8 cellular contexts compared by ENCODE assay signal in genomic region chr5:139646912-139647391, GRCh38. TPM values are rescaled to one million over a fixed set of nuclear protein-coding genes. Genes with fewer than 3 reads are reported as not detected.
A peak's percentile ranks its signal among the peaks of the same experiment; 100 is the strongest.
DNase-seq lines count a peak whose midpoint lies in the region; ATAC-seq and TF ChIP-seq lines count a peak whose summit lies in the region.

No MANE protein-coding gene starts in this region.

- peaks cover 32% of the 10 kb centered on the region for H3K4me1 Mint-ChIP-seq in activated T-cell treated with anti-CD3 and anti-CD28 coated beads, Interleukin-2, amount 50 U/mL, for 4 hours (ENCODE audit: low read depth)
- peaks cover 27% of the 10 kb centered on the region for H3K4me1 Mint-ChIP-seq in activated T-cell treated with anti-CD3 and anti-CD28 coated beads, Interleukin-2, amount 50 U/mL, for 72 hours (ENCODE audit: low read depth)

- H3K4me1 ChIP-seq in transverse colon = peaks cover 21 to 76% (median 64%) of the 10 kb centered on the region in 4 donors

- intact Hi-C loops in transverse colon (cut with DNase I; ENCODE audit: low total_unique reads) = no loop called here

- DNase-seq in activated T-cell treated with anti-CD3 and anti-CD28 coated beads, Interleukin-2, amount 50 U/mL, for 4 hours = no peak
- DNase-seq in activated T-cell treated with anti-CD3 and anti-CD28 coated beads, Interleukin-2, amount 50 U/mL, for 72 hours = no peak
- peak; percentile 14 for DNase-seq in astrocyte of the hippocampus (ENCODE audit: low read depth, low spot score)
- DNase-seq in medulla oblongata (ENCODE audit: extremely low spot score) = peak; percentile 41
- DNase-seq in transverse colon = peak; percentile 26
- DNase-seq in COLO829 (ENCODE audit: low spot score) = no peak
- DNase-seq in NCI-H2107 (lab: John Stamatoyannopoulos, UW) = no peak
- DNase-seq in HCEC 1CT = no peak

- in situ Hi-C loops in transverse colon (cut with MboI; ENCODE audit: low pct_ligation_motif_present in 1 of 4, low pct_unique_long_range_greater_than_20kb in 1 of 4, low sequenced_read_pairs in 3 of 4) = loop anchor here in 2 of 4 donors (10.0 to 25.0 kb wide), 2 partner anchors 48 to 115 kb away; no protein-coding TSS in a partner anchor

- H3K27me3 Mint-ChIP-seq in activated T-cell treated with anti-CD3 and anti-CD28 coated beads, Interleukin-2, amount 50 U/mL, for 4 hours (ENCODE audit: low read depth) = peaks cover 45% of the 10 kb centered on the region
- H3K27me3 Mint-ChIP-seq in activated T-cell treated with anti-CD3 and anti-CD28 coated beads, Interleukin-2, amount 50 U/mL, for 72 hours (ENCODE audit: low read depth) = peaks cover 57% of the 10 kb centered on the region

- no peaks in the 10 kb centered on the region for H3K36me3 Mint-ChIP-seq in activated T-cell treated with anti-CD3 and anti-CD28 coated beads, Interleukin-2, amount 50 U/mL, for 4 hours (ENCODE audit: insufficient read depth)
- H3K36me3 Mint-ChIP-seq in activated T-cell treated with anti-CD3 and anti-CD28 coated beads, Interleukin-2, amount 50 U/mL, for 72 hours (ENCODE audit: insufficient read depth in 2 of 2) = peaks cover 0 to 1% of the 10 kb centered on the region in 2 donors

- no peaks in the 10 kb centered on the region for H3K9me3 Mint-ChIP-seq in activated T-cell treated with anti-CD3 and anti-CD28 coated beads, Interleukin-2, amount 50 U/mL, for 4 hours
- H3K9me3 Mint-ChIP-seq in activated T-cell treated with anti-CD3 and anti-CD28 coated beads, Interleukin-2, amount 50 U/mL, for 72 hours = no peaks in the 10 kb centered on the region

- no peak for ATAC-seq in activated T-cell treated with anti-CD3 and anti-CD28 coated beads, Interleukin-2, amount 50 U/mL, for 4 hours
- no peak for ATAC-seq in activated T-cell treated with anti-CD3 and anti-CD28 coated beads, Interleukin-2, amount 50 U/mL, for 72 hours (replicated peaks in 1 of 2)

- no peak for TF ChIP-seq POLR2A in transverse colon (IDR thresholded peaks at IDR 0.05)

- TF ChIP-seq EP300 in transverse colon (IDR thresholded peaks at IDR 0.05; ENCODE audit: low read depth) = no peak

- peak overlapping the region in 1 of 4 donors; percentile 93 for H3K4me3 ChIP-seq in transverse colon

- WGBS in transverse colon (ENCODE audit: low coverage in 1 of 2), 2 donors = 10 to 62% methylated on average over 2 to 23 of the region's 23 CpGs

- no peak for TF ChIP-seq CTCF in transverse colon (IDR thresholded peaks at IDR 0.05)

- H3K27me3 ChIP-seq in transverse colon = no peaks in the 10 kb centered on the region

- no peak overlapping the region for H3K27ac ChIP-seq in transverse colon

- H3K9me3 ChIP-seq in transverse colon = no peaks in the 10 kb centered on the region

- no peak overlapping the region for H3K27ac Mint-ChIP-seq in activated T-cell treated with anti-CD3 and anti-CD28 coated beads, Interleukin-2, amount 50 U/mL, for 72 hours

- H3K4me3 Mint-ChIP-seq in activated T-cell treated with anti-CD3 and anti-CD28 coated beads, Interleukin-2, amount 50 U/mL, for 4 hours = peak overlapping the region; percentile 67
- peak overlapping the region in 1 of 2 donors; percentile 43 for H3K4me3 Mint-ChIP-seq in activated T-cell treated with anti-CD3 and anti-CD28 coated beads, Interleukin-2, amount 50 U/mL, for 72 hours

- no peaks in the 10 kb centered on the region for H3K36me3 ChIP-seq in transverse colon

RNA-seq across cellular contexts. Expression of gene CXXC5, which starts 1.2 kb away (rescaled TPM):
- total RNA-seq in activated T-cell treated with anti-CD3 and anti-CD28 coated beads, Interleukin-2, amount 50 U/mL, for 4 hours = 1 to 10 TPM; 1.2 to 3.3 (median 1.4) TPM
- 1 to 10 TPM; 1.2 to 1.9 TPM for total RNA-seq in activated T-cell treated with anti-CD3 and anti-CD28 coated beads, Interleukin-2, amount 50 U/mL, for 72 hours
- 10 to 100 TPM; 26.5 to 50.7 (median 36.2) TPM for total RNA-seq in transverse colon

Comparison
In these comparisons a context has a peak if more than half of its experiments do, and no peak if none do; other contexts are left out.
1. DNase-seq: peak in astrocyte of the hippocampus (single experiment), medulla oblongata (single experiment) and transverse colon (single experiment); none in activated T-cell treated with anti-CD3 and anti-CD28 coated beads, Interleukin-2, amount 50 U/mL, for 4 hours (single experiment), activated T-cell treated with anti-CD3 and anti-CD28 coated beads, Interleukin-2, amount 50 U/mL, for 72 hours (0 of 2), COLO829 (single experiment), NCI-H2107 (single experiment) and HCEC 1CT (single experiment).
2. RNA of gene CXXC5, which starts 1.2 kb away (total RNA-seq): 26.5 to 50.7 TPM in transverse colon; 1.2 to 1.9 TPM in activated T-cell treated with anti-CD3 and anti-CD28 coated beads, Interleukin-2, amount 50 U/mL, for 72 hours and 1.2 to 3.3 TPM in activated T-cell treated with anti-CD3 and anti-CD28 coated beads, Interleukin-2, amount 50 U/mL, for 4 hours; every median in the first group is over 4 times any median in the second.